ENCODE assay signal across 8 cellular contexts in the genomic region with DNA sequence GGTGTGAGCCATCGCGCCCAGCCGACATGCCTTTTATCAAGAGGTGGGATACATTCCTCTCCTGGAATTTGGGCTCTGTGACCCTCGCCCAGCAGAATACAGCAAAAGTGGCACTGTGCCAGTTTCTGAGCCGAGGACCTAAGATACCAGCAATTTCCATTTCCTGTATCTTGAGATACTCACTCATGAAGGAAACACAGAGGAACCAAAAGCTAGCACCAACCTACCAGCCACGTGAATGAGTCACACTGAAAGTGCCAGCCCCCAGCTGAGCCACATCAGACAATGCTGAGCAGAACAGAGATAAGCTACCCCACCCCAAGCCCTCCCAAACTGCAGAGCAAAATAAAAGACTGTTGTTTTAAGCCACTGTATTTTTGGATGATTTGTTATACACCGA. TPM values are rescaled to one million over a fixed set of nuclear protein-coding genes. Genes with fewer than 3 reads are reported as not detected.
A peak's percentile ranks its signal among the peaks of the same experiment; 100 is the strongest.
DNase-seq lines count a peak whose midpoint lies in the region; ATAC-seq, FAIRE-seq and TF ChIP-seq lines count a peak whose summit lies in the region.

No MANE protein-coding gene starts in this region.

- H3K9me1 ChIP-seq in endothelial cell of umbilical vein (replicated peaks; ENCODE audit: control insufficient read depth, extremely low read depth, insufficient read depth, low read length): no peaks in the 10 kb centered on the region

- CTCF ChIA-PET in CD8-positive, alpha-beta memory T cell (lab: Charles Lee): interaction anchor here (1.3 to 1.6 kb wide), 2 partner anchors 23 to 131 kb away, joined by 5 read pairs; no protein-coding TSS in a partner anchor
- CTCF ChIA-PET in endothelial cell of umbilical vein (lab: Charles Lee): interaction anchor here (0.7 to 2.0 kb wide), 6 partner anchors 8 to 129 kb away, joined by 3 to 14 read pairs (median 5); no protein-coding TSS in a partner anchor

- no peak overlapping the region for H3K27ac ChIP-seq in CD8-positive, alpha-beta memory T cell (ENCODE audit: low read depth, low read length)
- H3K27ac ChIP-seq in endothelial cell of umbilical vein (ENCODE audit: insufficient read depth, low read depth, low read length): no peak overlapping the region

- no peak overlapping the region for H3K9ac ChIP-seq in endothelial cell of umbilical vein (replicated peaks; ENCODE audit: extremely low read depth, insufficient read depth, low read length)

- H4K20me1 ChIP-seq in endothelial cell of umbilical vein (replicated peaks; ENCODE audit: control insufficient read depth, extremely low read depth, insufficient read depth, low read length): peaks cover 6% of the 10 kb centered on the region

- peaks cover 0 to 37% (median 9%) of the 10 kb centered on the region in 3 donors for H3K36me3 Mint-ChIP-seq in CD8-positive, alpha-beta memory T cell

- peak overlapping the region; percentile 13 to 84 (median 60) for H3K27ac Mint-ChIP-seq in CD8-positive, alpha-beta memory T cell

- FAIRE-seq in endothelial cell of umbilical vein (lab: Jason Lieb, UNC): peak; percentile 86

- H3K27me3 Mint-ChIP-seq in CD8-positive, alpha-beta memory T cell: no peaks in the 10 kb centered on the region

- DNase-seq in CD8-positive, alpha-beta memory T cell: peak; percentile 55 to 87 (median 78)
- DNase-seq in HUDEP-2 (lab: John Stamatoyannopoulos, UW; ENCODE audit: unreplicated experiment in 76 of 76): peak in 74 of 76 experiments; percentile 27 to 96 (median 88)
- peak; percentile 79 for DNase-seq in activated CD4-positive, alpha-beta T cell treated with anti-CD3 and anti-CD28 coated beads, Interleukin-2, amount 50 U/mL, for 1 hour
- peak; percentile 71 for DNase-seq in endothelial cell of umbilical vein (ENCODE audit: low read depth, low spot score)
- peak; percentile 83 for DNase-seq in stimulated activated CD4-positive, alpha-beta T cell treated with anti-CD3 and anti-CD28 coated beads, Interleukin-4, amount 100 ng/mL, for 24 hours
- no peak for DNase-seq in omental fat pad (ENCODE audit: low spot score)
- no peak for DNase-seq in HuH-7.5 (ENCODE audit: low spot score)

- ATAC-seq in GM21529 (IDR thresholded peaks at IDR 0.05; ENCODE audit: unreplicated experiment): peak; percentile 97
- no peak for ATAC-seq in omental fat pad (ENCODE audit: low FRiP score)

- H3K36me3 ChIP-seq in CD8-positive, alpha-beta memory T cell (ENCODE audit: insufficient read depth, low read length): no peaks in the 10 kb centered on the region
- peaks cover 0 to 3% of the 10 kb centered on the region in 2 experiments for H3K36me3 ChIP-seq in endothelial cell of umbilical vein (ENCODE audit: control insufficient read depth in 2 of 2, extremely low read depth in 1 of 2, insufficient read depth in 2 of 2, low read length in 2 of 2)

- BruUV-seq in endothelial cell of umbilical vein (replicated peaks; lab: Mats Ljungman, UMichigan): no TSS peak

- H3K4me3 Mint-ChIP-seq in CD8-positive, alpha-beta memory T cell: peak overlapping the region; percentile 2 to 83 (median 73)

- no peaks in the 10 kb centered on the region for H3K9me3 Mint-ChIP-seq in CD8-positive, alpha-beta memory T cell

- TF ChIP-seq CTCF in endothelial cell of umbilical vein (IDR thresholded peaks at IDR 0.05; ENCODE audit: extremely low read depth in 1 of 2, insufficient read depth in 1 of 2, low read depth in 1 of 2, low read length in 2 of 2) (no peak), omental fat pad (IDR thresholded peaks at IDR 0.05) (no peak)

- dilution Hi-C loops in endothelial cell of umbilical vein (cut with MboI; ENCODE audit: extremely low pct_ligation_motif_present, low sequenced_read_pairs): no loop called here

- no peak for TF ChIP-seq POLR2A in endothelial cell of umbilical vein (IDR thresholded peaks at IDR 0.05; ENCODE audit: low read depth, low read length)

- intact Hi-C loops in endothelial cell of umbilical vein (cut with micrococcal nuclease): loop anchor here (1.0 kb wide), 1 partner anchor 57 kb away; no protein-coding TSS in a partner anchor

- H3K4me2 ChIP-seq in endothelial cell of umbilical vein (ENCODE audit: insufficient read depth, low read length): peak overlapping the region; percentile 46

- peak overlapping the region; percentile 24 for H3K4me3 ChIP-seq in CD8-positive, alpha-beta memory T cell (ENCODE audit: low read length)
- H3K4me3 ChIP-seq in endothelial cell of umbilical vein (replicated peaks in 1 of 3; ENCODE audit: insufficient read depth in 1 of 3, low read depth in 1 of 3, low read length in 3 of 3): no peak overlapping the region

- POLR2A ChIA-PET in CD8-positive, alpha-beta memory T cell (lab: Charles Lee): interaction anchor here (0.9 to 1.0 kb wide), 2 partner anchors 56 to 791 kb away, joined by 3 to 5 read pairs; a partner anchor contains a TSS
- POLR2A ChIA-PET in endothelial cell of umbilical vein (lab: Charles Lee): interaction anchor here (0.7 kb wide), 1 partner anchor 392 kb away, joined by 5 read pairs; no protein-coding TSS in a partner anchor

- H3K4me1 ChIP-seq in CD8-positive, alpha-beta memory T cell (ENCODE audit: insufficient read depth, low read length): peaks cover 53% of the 10 kb centered on the region
- peaks cover 13% of the 10 kb centered on the region for H3K4me1 ChIP-seq in endothelial cell of umbilical vein (ENCODE audit: control insufficient read depth, extremely low read depth, insufficient read depth, low read length)

- no peak overlapping the region for H2AFZ ChIP-seq in endothelial cell of umbilical vein (ENCODE audit: low read depth, low read length)

- no peaks in the 10 kb centered on the region for H3K27me3 ChIP-seq in CD8-positive, alpha-beta memory T cell (ENCODE audit: insufficient read depth, low read length, poor library complexity, severe bottlenecking)
- no peaks in the 10 kb centered on the region for H3K27me3 ChIP-seq in endothelial cell of umbilical vein (ENCODE audit: control insufficient read depth in 2 of 2, insufficient read depth in 2 of 2, low read length in 2 of 2)

- H3K79me2 ChIP-seq in endothelial cell of umbilical vein (ENCODE audit: control insufficient read depth, insufficient read depth, low read length): no peaks in the 10 kb centered on the region

- peaks cover 21 to 48% (median 40%) of the 10 kb centered on the region in 3 donors for H3K4me1 Mint-ChIP-seq in CD8-positive, alpha-beta memory T cell

- H3K9me3 ChIP-seq in CD8-positive, alpha-beta memory T cell (ENCODE audit: low read length): no peaks in the 10 kb centered on the region
- H3K9me3 ChIP-seq in endothelial cell of umbilical vein (replicated peaks; ENCODE audit: control insufficient read depth, insufficient read depth, low read length): no peaks in the 10 kb centered on the region

TF ChIP-seq in endothelial cell of umbilical vein, 7 proteins besides CTCF, POLR2A, EP300 and RAD21:
- TF ChIP-seq, protein P1, sequence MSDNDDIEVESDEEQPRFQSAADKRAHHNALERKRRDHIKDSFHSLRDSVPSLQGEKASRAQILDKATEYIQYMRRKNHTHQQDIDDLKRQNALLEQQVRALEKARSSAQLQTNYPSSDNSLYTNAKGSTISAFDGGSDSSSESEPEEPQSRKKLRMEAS (IDR thresholded peaks at IDR 0.05; ENCODE audit: insufficient read depth, insufficient read length): no peak
- peak; percentile 80 for TF ChIP-seq GATA2 (IDR thresholded peaks at IDR 0.05; ENCODE audit: insufficient read depth, insufficient read length, low read depth, low read length)
- peak; percentile 87 for TF ChIP-seq FOS (IDR thresholded peaks at IDR 0.05; ENCODE audit: borderline replicate concordance, insufficient read depth, low read length)

RNA-seq across cellular contexts. Expression of a gene that starts 56.3 kb away (rescaled TPM):
- 10 to 100 TPM; 29.0 to 31.3 TPM for total RNA-seq in CD8-positive, alpha-beta memory T cell
- polyA plus RNA-seq in CD8-positive, alpha-beta memory T cell: 39.2 TPM
- 35.1 and 38.6 TPM in 2 replicates for total RNA-seq in endothelial cell of umbilical vein
- polyA plus RNA-seq in endothelial cell of umbilical vein: 5.0 and 6.0 TPM in 2 replicates
- polyA plus RNA-seq in endothelial cell of umbilical vein (2011; cell fraction: cytosol; rRNA removed): 5.0 and 5.6 TPM in 2 replicates
- 13.3 and 16.4 TPM in 2 replicates for polyA plus RNA-seq in endothelial cell of umbilical vein (2011; cell fraction: nucleus; rRNA removed)
- polyA plus RNA-seq in endothelial cell of umbilical vein (2012): 19.4 and 19.5 TPM in 2 replicates
- 19.3 and 25.6 TPM in 2 replicates for polyA minus RNA-seq in endothelial cell of umbilical vein
- 15.9 TPM for polyA minus RNA-seq in endothelial cell of umbilical vein (2011; cell fraction: cytosol; rRNA and poly(A)+ RNA removed)
- polyA minus RNA-seq in endothelial cell of umbilical vein (2011; cell fraction: nucleus; rRNA and poly(A)+ RNA removed): 33.3 and 34.4 TPM in 2 replicates
- 10 to 100 TPM; 36.4 to 46.3 (median 41.9) TPM for total RNA-seq in omental fat pad

Comparison
In these comparisons a context has a peak if more than half of its experiments do, and no peak if none do; other contexts are left out.
1. DNase-seq: peak in CD8-positive, alpha-beta memory T cell (5 of 5), HUDEP-2 (74 of 76), activated CD4-positive, alpha-beta T cell treated with anti-CD3 and anti-CD28 coated beads, Interleukin-2, amount 50 U/mL, for 1 hour (single experiment), endothelial cell of umbilical vein (single experiment) and stimulated activated CD4-positive, alpha-beta T cell treated with anti-CD3 and anti-CD28 coated beads, Interleukin-4, amount 100 ng/mL, for 24 hours (single experiment); none in omental fat pad (single experiment) and HuH-7.5 (single experiment).